In the genomic region with DNA sequence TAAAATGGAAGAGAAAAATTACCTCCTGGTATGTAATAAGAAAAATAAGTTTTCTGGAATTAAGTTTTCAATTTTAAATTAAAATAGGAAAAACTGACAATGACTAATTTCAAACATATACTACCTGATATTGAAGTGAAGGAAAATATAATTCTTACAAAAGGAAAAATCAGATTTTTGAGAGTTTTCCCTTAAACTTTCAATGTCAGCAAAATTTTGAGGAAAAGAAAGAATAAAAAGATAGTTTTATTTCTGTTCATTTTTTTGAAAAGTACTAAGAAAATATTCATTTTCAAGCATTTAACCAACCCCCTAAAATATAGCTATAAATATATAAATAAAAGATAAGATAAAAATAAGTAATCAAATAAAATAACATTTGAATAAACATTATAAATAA, we compare ENCODE assay signal across 19 cellular contexts.
DNase-seq lines count a peak whose midpoint lies in the region; ATAC-seq, FAIRE-seq and TF ChIP-seq lines count a peak whose summit lies in the region.
"Had no signal": no experiment of that assay in that cellular context is flagged by ENCODE, and none has a peak within 500 bp of the region (broad histone marks: within the 10 kb centered on the region; RNA-seq: fewer than 3 reads in every experiment).

No MANE protein-coding gene starts in this region.

- H3K27me3 ChIP-seq in small intestine (ENCODE audit: control insufficient read depth in 2 of 2, insufficient read depth in 2 of 2, low read length in 2 of 2) (no peaks in the 10 kb centered on the region), lower lobe of right lung (ENCODE audit: low read depth) (peaks cover 4% of the 10 kb centered on the region)
- H3K27me3 ChIP-seq: BE2C had no signal

- H3K9me3 ChIP-seq in small intestine (ENCODE audit: control insufficient read depth, low read depth) (no peaks in the 10 kb centered on the region), lower lobe of right lung (no peaks in the 10 kb centered on the region)
- H3K9me3 ChIP-seq: BE2C had no signal

- no peak for ATAC-seq in lower lobe of right lung
- ATAC-seq: GM12878 had no signal

- intact Hi-C loops in lower lobe of right lung (cut with DNase I), result no loop called here

- H3K4me3 ChIP-seq in small intestine (ENCODE audit: low read depth in 1 of 2, low read length in 2 of 2), result no peak overlapping the region
- no peak overlapping the region for H3K4me3 ChIP-seq in lower lobe of right lung
- H3K4me3 ChIP-seq: GM12878 had no signal

- H3K4me1 ChIP-seq in small intestine (ENCODE audit: control insufficient read depth in 2 of 2, insufficient read depth in 1 of 2, low read depth in 1 of 2, low read length in 1 of 2) (no peaks in the 10 kb centered on the region), lower lobe of right lung (no peaks in the 10 kb centered on the region)
- H3K4me1 ChIP-seq: BE2C had no signal

- in situ Hi-C loops in KBM-7 (cut with MboI; ENCODE audit: low pct_unique_long_range_greater_than_20kb, low sequenced_read_pairs), result no loop called here

- FAIRE-seq in G401.6 (lab: Jason Lieb, UNC) (peak; percentile 94), TTC549 (lab: Jason Lieb, UNC) (peak; percentile 89), frontal cortex (lab: Jason Lieb, UNC) (peak; percentile 98), small intestine (lab: Jason Lieb, UNC) (peak; percentile 97)
- FAIRE-seq: GM12878, GM19239, H1 had no signal

- H3K27ac ChIP-seq in small intestine (ENCODE audit: low read depth in 1 of 2, low read length in 1 of 2) (no peak overlapping the region), lower lobe of right lung (no peak overlapping the region)

- DNase-seq in frontal cortex (ENCODE audit: low spot score in 2 of 2) (no peak), small intestine (no peak), lower lobe of right lung (no peak), KBM-7 (no peak)
- no peak for DNase-seq in activated CD4-positive, alpha-beta T cell treated with anti-CD3 and anti-CD28 coated beads for 4 hours
- DNase-seq: ACHN; BE2C; C1 segment of cervical spinal cord; CD4-positive, CD25-positive, alpha-beta regulatory T cell; CD8-positive, alpha-beta memory T cell; COR-L47; DMS79; GF-D8; H9 had no signal

- TF ChIP-seq CTCF in lower lobe of right lung (IDR thresholded peaks at IDR 0.05), result no peak

- H3K36me3 ChIP-seq in small intestine (ENCODE audit: control insufficient read depth in 2 of 2, insufficient read depth in 2 of 2, low read length in 2 of 2) (no peaks in the 10 kb centered on the region), lower lobe of right lung (no peaks in the 10 kb centered on the region)
- H3K36me3 ChIP-seq: BE2C had no signal
